In the genomic region with DNA sequence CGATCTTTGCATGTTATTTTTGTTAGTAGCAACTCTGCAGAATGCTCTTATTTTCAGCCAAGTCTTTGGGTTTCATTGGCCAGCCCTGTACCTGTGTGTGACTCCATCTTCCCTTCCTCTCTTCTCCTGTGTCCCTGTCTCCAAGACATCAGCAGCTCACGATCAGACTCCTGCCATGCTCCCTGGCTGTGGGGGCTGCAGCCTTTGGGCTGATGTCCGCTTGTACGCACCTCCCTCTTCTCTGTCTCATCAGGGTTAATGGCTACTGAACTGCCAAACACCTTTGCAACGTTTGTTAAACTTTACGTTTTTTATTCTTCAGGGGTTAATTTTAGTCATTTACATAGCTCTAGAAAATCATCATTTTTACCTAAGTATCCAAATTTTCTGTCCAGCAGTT, we compare ENCODE assay signal across 18 cellular contexts.
DNase-seq lines count a peak whose midpoint lies in the region; ATAC-seq, FAIRE-seq and TF ChIP-seq lines count a peak whose summit lies in the region.
"Had no signal": no experiment of that assay in that cellular context is flagged by ENCODE, and none has a peak within 500 bp of the region (broad histone marks: within the 10 kb centered on the region; RNA-seq: fewer than 3 reads in every experiment).

No MANE protein-coding gene starts in this region.

- H3K27ac Mint-ChIP-seq in activated naive CD8-positive, alpha-beta T cell treated with anti-CD3 and anti-CD28 coated beads, Interleukin-2, amount 10 ng/mL, durations not matched to agents 7 days and 5 days, result no peak overlapping the region
- H3K27ac Mint-ChIP-seq in activated naive CD8-positive, alpha-beta T cell treated with anti-CD3 and anti-CD28 coated beads for 36 hours, result no peak overlapping the region
- no peak overlapping the region for H3K27ac Mint-ChIP-seq in natural killer cell
- no peak overlapping the region for H3K27ac Mint-ChIP-seq in T-cell
- H3K27ac Mint-ChIP-seq: B cell; CD4-positive, alpha-beta T cell; GM23338; HFFc6 had no signal

- no peak overlapping the region for H3K4me3 Mint-ChIP-seq in activated naive CD8-positive, alpha-beta T cell treated with anti-CD3 and anti-CD28 coated beads, Interleukin-2, amount 10 ng/mL, durations not matched to agents 7 days and 5 days
- H3K4me3 Mint-ChIP-seq in activated naive CD8-positive, alpha-beta T cell treated with anti-CD3 and anti-CD28 coated beads for 36 hours, result no peak overlapping the region
- H3K4me3 Mint-ChIP-seq in natural killer cell, result no peak overlapping the region
- no peak overlapping the region for H3K4me3 Mint-ChIP-seq in T-cell
- H3K4me3 Mint-ChIP-seq: B cell; CD4-positive, alpha-beta T cell; GM23338; HFFc6 had no signal

- TF ChIP-seq CTCF in HL-60 (IDR thresholded peaks at IDR 0.05; ENCODE audit: insufficient read depth, low read length) (no peak), kidney (IDR thresholded peaks at IDR 0.05; ENCODE audit: borderline replicate concordance, extremely low read depth, insufficient read depth) (no peak), natural killer cell (IDR thresholded peaks at IDR 0.05) (no peak), psoas muscle (IDR thresholded peaks at IDR 0.05) (no peak)

- no peaks in the 10 kb centered on the region for H3K36me3 Mint-ChIP-seq in activated naive CD8-positive, alpha-beta T cell treated with anti-CD3 and anti-CD28 coated beads, Interleukin-2, amount 10 ng/mL, durations not matched to agents 7 days and 5 days
- no peaks in the 10 kb centered on the region for H3K36me3 Mint-ChIP-seq in activated naive CD8-positive, alpha-beta T cell treated with anti-CD3 and anti-CD28 coated beads for 36 hours
- no peaks in the 10 kb centered on the region for H3K36me3 Mint-ChIP-seq in natural killer cell
- no peaks in the 10 kb centered on the region for H3K36me3 Mint-ChIP-seq in T-cell

- H3K9ac ChIP-seq in kidney (ENCODE audit: low read length in 2 of 2), result no peak overlapping the region

- H3K4me3 ChIP-seq in HL-60 (replicated peaks; ENCODE audit: insufficient read depth, low read length) (no peak overlapping the region), kidney (ENCODE audit: low read length in 2 of 2) (no peak overlapping the region), psoas muscle (no peak overlapping the region)
- H3K4me3 ChIP-seq: GM12878, GM23338, HAP-1 had no signal

- H3K4me1 Mint-ChIP-seq in activated naive CD8-positive, alpha-beta T cell treated with anti-CD3 and anti-CD28 coated beads, Interleukin-2, amount 10 ng/mL, durations not matched to agents 7 days and 5 days, result no peaks in the 10 kb centered on the region
- H3K4me1 Mint-ChIP-seq in activated naive CD8-positive, alpha-beta T cell treated with anti-CD3 and anti-CD28 coated beads for 36 hours, result no peaks in the 10 kb centered on the region
- no peaks in the 10 kb centered on the region for H3K4me1 Mint-ChIP-seq in natural killer cell
- H3K4me1 Mint-ChIP-seq in T-cell, result no peaks in the 10 kb centered on the region
- H3K4me1 Mint-ChIP-seq: B cell, GM23338 had no signal

- H3K27me3 Mint-ChIP-seq in activated naive CD8-positive, alpha-beta T cell treated with anti-CD3 and anti-CD28 coated beads, Interleukin-2, amount 10 ng/mL, durations not matched to agents 7 days and 5 days, result peaks cover 8% of the 10 kb centered on the region
- H3K27me3 Mint-ChIP-seq in activated naive CD8-positive, alpha-beta T cell treated with anti-CD3 and anti-CD28 coated beads for 36 hours, result no peaks in the 10 kb centered on the region
- H3K27me3 Mint-ChIP-seq in natural killer cell (ENCODE audit: low read depth in 2 of 2), result peaks cover 0 to 2% of the 10 kb centered on the region in 2 donors
- peaks cover 2 to 4% of the 10 kb centered on the region in 2 donors for H3K27me3 Mint-ChIP-seq in T-cell
- H3K27me3 Mint-ChIP-seq: CD4-positive, alpha-beta T cell had no signal

- WGBS in psoas muscle, 3 donors, result 78 to 84% (median 82%) methylated on average over 6 of the region's 6 CpGs

- intact Hi-C loops in kidney (cut with DNase I) (no loop called here), natural killer cell (cut with micrococcal nuclease) (no loop called here), psoas muscle (cut with DNase I) (no loop called here)

- FAIRE-seq in kidney (lab: Jason Lieb, UNC), result no peak
- FAIRE-seq: A204.1, GM12878, GM18507 had no signal

- H3K4me1 ChIP-seq in kidney (ENCODE audit: control insufficient read depth in 1 of 2, insufficient read depth in 1 of 2, low read depth in 1 of 2, low read length in 2 of 2) (no peaks in the 10 kb centered on the region), psoas muscle (no peaks in the 10 kb centered on the region)
- H3K4me1 ChIP-seq: HAP-1 had no signal

- no peaks in the 10 kb centered on the region for H3K27me3 ChIP-seq in HL-60 (ENCODE audit: insufficient read depth, poor library complexity, severe bottlenecking)
- no peaks in the 10 kb centered on the region for H3K27me3 ChIP-seq in psoas muscle (ENCODE audit: insufficient read depth in 3 of 3, low read length in 2 of 3)

- POLR2A ChIA-PET in activated naive CD8-positive, alpha-beta T cell treated with anti-CD3 and anti-CD28 coated beads, Interleukin-2, amount 10 ng/mL, durations not matched to agents 7 days and 5 days (lab: Charles Lee), result no interaction called here
- POLR2A ChIA-PET in T-cell (lab: Charles Lee), result no interaction called here

- CTCF ChIA-PET in T-cell (lab: Charles Lee), result no interaction called here

- H3K9me3 Mint-ChIP-seq in activated naive CD8-positive, alpha-beta T cell treated with anti-CD3 and anti-CD28 coated beads, Interleukin-2, amount 10 ng/mL, durations not matched to agents 7 days and 5 days, result no peaks in the 10 kb centered on the region
- H3K9me3 Mint-ChIP-seq in activated naive CD8-positive, alpha-beta T cell treated with anti-CD3 and anti-CD28 coated beads for 36 hours, result no peaks in the 10 kb centered on the region
- no peaks in the 10 kb centered on the region for H3K9me3 Mint-ChIP-seq in natural killer cell
- no peaks in the 10 kb centered on the region for H3K9me3 Mint-ChIP-seq in T-cell
- H3K9me3 Mint-ChIP-seq: CD4-positive, alpha-beta T cell; GM23338; HFFc6 had no signal

- peak; percentile 11 for DNase-seq in activated naive CD8-positive, alpha-beta T cell treated with anti-CD3 and anti-CD28 coated beads, Interleukin-2, amount 10 ng/mL, durations not matched to agents 7 days and 5 days
- DNase-seq in activated naive CD8-positive, alpha-beta T cell treated with anti-CD3 and anti-CD28 coated beads for 36 hours, result no peak
- DNase-seq in HL-60 (ENCODE audit: low read depth in 1 of 2, low spot score in 1 of 2) (no peak), kidney (peak; percentile 21), natural killer cell (no peak), T-cell (no peak), psoas muscle (no peak)
- DNase-seq: C1 segment of cervical spinal cord; Calu3; CD4-positive, alpha-beta T cell; DMS 273 treated with DMSO at 0.1 percent for 48 hours; HFFc6 had no signal

- ATAC-seq in activated naive CD8-positive, alpha-beta T cell treated with anti-CD3 and anti-CD28 coated beads, Interleukin-2, amount 10 ng/mL, durations not matched to agents 7 days and 5 days (ENCODE audit: low read depth), result no peak
- ATAC-seq in natural killer cell, result no peak
- no peak for ATAC-seq in T-cell (replicated peaks in 1 of 4)
- no peak for ATAC-seq in psoas muscle
- ATAC-seq: GM12878, GM23338 had no signal

- H3K36me3 ChIP-seq in kidney (ENCODE audit: control insufficient read depth in 1 of 2, insufficient read depth in 2 of 2, low read length in 2 of 2) (no peaks in the 10 kb centered on the region), psoas muscle (ENCODE audit: insufficient read depth in 1 of 2, low read depth in 1 of 2) (no peaks in the 10 kb centered on the region)
- H3K36me3 ChIP-seq: HAP-1 had no signal

- H3K27ac ChIP-seq in HL-60 (replicated peaks) (peak overlapping the region; percentile 97), kidney (ENCODE audit: low read depth in 2 of 2, low read length in 2 of 2) (no peak overlapping the region), psoas muscle (no peak overlapping the region)

- H3K9me3 ChIP-seq in kidney (ENCODE audit: control insufficient read depth in 1 of 2, low read length in 2 of 2) (no peaks in the 10 kb centered on the region), psoas muscle (no peaks in the 10 kb centered on the region)
- H3K9me3 ChIP-seq: HAP-1 had no signal

Comparison
In these comparisons a context has a peak if more than half of its experiments do, and no peak if none do; other contexts are left out.
1. DNase-seq: peak in activated naive CD8-positive, alpha-beta T cell treated with anti-CD3 and anti-CD28 coated beads, Interleukin-2, amount 10 ng/mL, durations not matched to agents 7 days and 5 days (single experiment) and kidney (single experiment); none in activated naive CD8-positive, alpha-beta T cell treated with anti-CD3 and anti-CD28 coated beads for 36 hours (single experiment), HL-60 (0 of 2), natural killer cell (single experiment), T-cell (0 of 34) and psoas muscle (0 of 2).